Comparison of ENCODE assay signal across 7 cellular contexts in the genomic region with DNA sequence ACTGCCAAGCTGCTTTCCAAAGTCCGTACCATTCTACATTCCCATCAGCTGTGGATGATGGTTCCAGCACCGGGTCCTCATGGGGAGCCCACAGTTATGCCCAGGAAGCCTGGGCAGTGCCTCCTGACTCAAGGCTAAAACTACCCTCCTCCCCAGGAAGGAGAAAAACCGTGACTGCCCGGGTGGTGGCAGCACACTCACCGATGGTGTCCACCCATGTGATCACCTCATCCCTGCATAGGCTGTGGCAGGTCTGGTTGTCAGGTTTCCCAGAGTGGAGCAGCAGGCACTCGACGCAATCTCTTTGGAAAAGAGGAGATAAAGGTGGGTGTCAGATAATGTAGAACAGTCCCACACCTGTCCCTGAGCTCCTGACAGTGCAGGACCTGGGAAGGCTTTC. TPM values are rescaled to one million over a fixed set of nuclear protein-coding genes. Genes with fewer than 3 reads are reported as not detected.
DNase-seq lines count a peak whose midpoint lies in the region; ATAC-seq and TF ChIP-seq lines count a peak whose summit lies in the region.

No MANE protein-coding gene starts in this region.

- peaks cover 28% of the 10 kb centered on the region for H3K36me3 ChIP-seq in GM23338 (ENCODE audit: insufficient read depth)
- H3K36me3 ChIP-seq in right lobe of liver, result peaks cover 4 to 44% (median 25%) of the 10 kb centered on the region in 4 donors

- H3K4me2 ChIP-seq in GM23338, result no peak overlapping the region

- TF ChIP-seq CTCF in GM23338 (conservative IDR thresholded peaks at IDR 0.05; ENCODE audit: low read depth in 2 of 2), result peak; percentile 38 to 65
- TF ChIP-seq CTCF in right lobe of liver (IDR thresholded peaks at IDR 0.05), result peak in 3 of 4 donors; percentile 32 to 48 (median 35)

- H3K79me2 ChIP-seq in GM23338 (replicated peaks; ENCODE audit: insufficient read depth), result 0 out of 2 replicates have a peak, but pooled peaks cover 1% of the 10 kb centered on the region

- H3F3A ChIP-seq in GM23338 (replicated peaks; ENCODE audit: low read depth), result 0 out of 2 replicates have a peak, but pooled peaks cover 16% of the 10 kb centered on the region

- DNase-seq in GM03348 (ENCODE audit: low spot score) (peak; percentile 46), GM23338 (ENCODE audit: low spot score) (peak; percentile 43), SHP77 (lab: John Stamatoyannopoulos, UW) (peak; percentile 15 to 71), right lobe of liver (peak in 1 of 3 donors; percentile 51), putamen (ENCODE audit: low spot score) (no peak)

- H3K4me3 Mint-ChIP-seq in GM23338, result no peak overlapping the region

- H3K4me1 ChIP-seq in GM23338 (ENCODE audit: insufficient read depth), result peaks cover 1% of the 10 kb centered on the region
- H3K4me1 ChIP-seq in right lobe of liver, result peaks cover 0 to 12% (median 0%) of the 10 kb centered on the region in 4 donors

- no peaks in the 10 kb centered on the region for H3K9me3 ChIP-seq in right lobe of liver

- H3K9me2 ChIP-seq in GM23338 (ENCODE audit: insufficient read depth), result no peaks in the 10 kb centered on the region

- H3K27ac Mint-ChIP-seq in GM23338, result no peak overlapping the region

- peaks cover 17% of the 10 kb centered on the region for H3K4me1 Mint-ChIP-seq in GM23338

- peaks cover 5% of the 10 kb centered on the region for H4K20me1 ChIP-seq in GM23338 (replicated peaks; ENCODE audit: insufficient read depth)

- intact Hi-C loops in right lobe of liver (cut with DNase I), result loop anchor here in 1 of 2 donors (5.0 to 10.0 kb wide), 2 partner anchors 126 to 143 kb away; no protein-coding TSS in a partner anchor

- ATAC-seq in GM23338 (peak; percentile 87), right lobe of liver (peak; percentile 63 to 73 (median 70)), HG02763 (IDR thresholded peaks at IDR 0.05; ENCODE audit: unreplicated experiment) (no peak), HG02981 (IDR thresholded peaks at IDR 0.05; ENCODE audit: unreplicated experiment) (no peak)

- 50% methylated on average over 4 of the region's 7 CpGs for WGBS in right lobe of liver (ENCODE audit: insufficient coverage, low coverage, low lambda C conversion rate, missing lambda C conversion rate)

- H3K4me3 ChIP-seq in GM23338, result no peak overlapping the region
- no peak overlapping the region for H3K4me3 ChIP-seq in right lobe of liver

- TF ChIP-seq POLR2A in right lobe of liver (IDR thresholded peaks at IDR 0.05), result no peak

- H3K27ac ChIP-seq in GM23338 (ENCODE audit: low read depth) (no peak overlapping the region), right lobe of liver (no peak overlapping the region)

- peaks cover 85% of the 10 kb centered on the region for H3K36me3 Mint-ChIP-seq in GM23338 (ENCODE audit: low read depth)

- peaks cover 13% of the 10 kb centered on the region for H3K27me3 Mint-ChIP-seq in GM23338 (ENCODE audit: insufficient read depth, low read depth, poor library complexity)

- H3K9me3 Mint-ChIP-seq in GM23338, result no peaks in the 10 kb centered on the region

- no peak overlapping the region for H2AFZ ChIP-seq in GM23338

- H3K27me3 ChIP-seq in GM23338 (ENCODE audit: insufficient read depth), result no peaks in the 10 kb centered on the region
- H3K27me3 ChIP-seq in right lobe of liver, result no peaks in the 10 kb centered on the region

TF ChIP-seq in GM23338, 12 proteins besides CTCF, POLR2A, EP300 and RAD21:
- no peak for TF ChIP-seq EZH2 (IDR thresholded peaks at IDR 0.05; ENCODE audit: low read depth, unreplicated experiment)
- no peak for TF ChIP-seq ZNF114 (CRISPR knock-in tag; IDR thresholded peaks at IDR 0.05)
- no peak for TF ChIP-seq EZH2phosphoT487 (IDR thresholded peaks at IDR 0.05; ENCODE audit: unreplicated experiment)
- TF ChIP-seq STAT1 (IDR thresholded peaks at IDR 0.05; ENCODE audit: unreplicated experiment), result no peak
- TF ChIP-seq POLR2AphosphoS5 (IDR thresholded peaks at IDR 0.05; ENCODE audit: low read depth), result no peak
TF ChIP-seq in GM23338: peak in this region for 0.

RNA-seq across cellular contexts. Expression of a gene that starts 38.6 kb away (rescaled TPM):
- 48.8 and 50.9 TPM in 2 replicates for total RNA-seq in GM23338 (2014; rRNA removed; shearing (Covaris generic))
- 40.2 and 44.1 TPM in 2 replicates for polyA plus RNA-seq in GM23338 (2016; fragmentation: Nextera tagmentation; extraction: Ambion mirVana)
- total RNA-seq in right lobe of liver, result 10 to 100 TPM; 17.5 to 29.9 (median 25.5) TPM

Comparison
In these comparisons a context has a peak if more than half of its experiments do, and no peak if none do; other contexts are left out.
1. ATAC-seq: peak in GM23338 (single experiment) and right lobe of liver (4 of 4); none in HG02763 (single experiment) and HG02981 (single experiment).